1 cellular context compared by ENCODE assay signal in genomic region chr2:196926562-196927317, GRCh38.
A peak's percentile ranks its signal among the peaks of the same experiment; 100 is the strongest.
TF ChIP-seq lines count a peak whose summit lies in the region.

Gene PGAP1 (minus strand): TSS chr2:196926707. CDS start chr2:196926616, 91 bp downstream.

TF ChIP-seq in HepG2, 621 proteins besides CTCF, POLR2A, EP300 and RAD21 (continued from another document and continues in another):
- TF ChIP-seq NFAT5 (CRISPR knock-in tag; IDR thresholded peaks at IDR 0.05) (0 out of 2 replicates have a peak, but pooled peaks have one; percentile 50), ZNF275 (CRISPR knock-in tag; IDR thresholded peaks at IDR 0.05; ENCODE audit: borderline replicate concordance) (no peak; the same call in 1 of the 2 replicates), SOX6 (IDR thresholded peaks at IDR 0.05) (no peak), SOX6 (CRISPR knock-in tag; IDR thresholded peaks at IDR 0.05) (peak; percentile 47), ZNF10 (CRISPR knock-in tag; IDR thresholded peaks at IDR 0.05; ENCODE audit: borderline replicate concordance, low read depth) (no peak), HOXD1 (CRISPR knock-in tag; IDR thresholded peaks at IDR 0.05) (0 out of 2 replicates have a peak, but pooled peaks have one; percentile 25), FOXA1 (IDR thresholded peaks at IDR 0.05) (0 out of 2 replicates have a peak, but pooled peaks have one; percentile 20), FOXA1 (CRISPR knock-in tag; IDR thresholded peaks at IDR 0.05) (no peak), ELK4 (CRISPR knock-in tag; IDR thresholded peaks at IDR 0.05; ENCODE audit: borderline replicate concordance) (no peak), FOXP4 (CRISPR knock-in tag; IDR thresholded peaks at IDR 0.05) (peak; percentile 54), BRF2 (CRISPR knock-in tag; IDR thresholded peaks at IDR 0.05) (peak; percentile 27; the same call in 1 of the 2 replicates), ZNF615 (CRISPR knock-in tag; IDR thresholded peaks at IDR 0.05; ENCODE audit: borderline replicate concordance) (0 out of 2 replicates have a peak, but pooled peaks have one; percentile 14), HDAC2 (CRISPR knock-in tag; IDR thresholded peaks at IDR 0.05) (peak; percentile 52; the same call in 1 of the 2 replicates), SMAD1 (CRISPR knock-in tag; IDR thresholded peaks at IDR 0.05; ENCODE audit: borderline replicate concordance, low read depth) (peak; percentile 53; the same call in 1 of the 2 replicates), ZNF800 (CRISPR knock-in tag; IDR thresholded peaks at IDR 0.05) (0 out of 2 replicates have a peak, but pooled peaks have one; percentile 33), MNT (IDR thresholded peaks at IDR 0.05) (no peak), ZNF484 (CRISPR knock-in tag; IDR thresholded peaks at IDR 0.05; ENCODE audit: borderline replicate concordance, low read depth) (no peak), DMTF1 (CRISPR knock-in tag; IDR thresholded peaks at IDR 0.05) (no peak), ZNF280D (CRISPR knock-in tag; IDR thresholded peaks at IDR 0.05) (no peak), ZNF460 (CRISPR knock-in tag; IDR thresholded peaks at IDR 0.05; ENCODE audit: borderline replicate concordance) (no peak), POGZ (CRISPR knock-in tag; IDR thresholded peaks at IDR 0.05) (peak; percentile 67), IRX3 (CRISPR knock-in tag; IDR thresholded peaks at IDR 0.05; ENCODE audit: borderline replicate concordance, low read depth) (no peak), ZNF609 (CRISPR knock-in tag; IDR thresholded peaks at IDR 0.05; ENCODE audit: borderline replicate concordance) (no peak), ZNF780A (CRISPR knock-in tag; IDR thresholded peaks at IDR 0.05) (no peak)
